ENCODE assay signal across 8 cellular contexts in the genomic region with DNA sequence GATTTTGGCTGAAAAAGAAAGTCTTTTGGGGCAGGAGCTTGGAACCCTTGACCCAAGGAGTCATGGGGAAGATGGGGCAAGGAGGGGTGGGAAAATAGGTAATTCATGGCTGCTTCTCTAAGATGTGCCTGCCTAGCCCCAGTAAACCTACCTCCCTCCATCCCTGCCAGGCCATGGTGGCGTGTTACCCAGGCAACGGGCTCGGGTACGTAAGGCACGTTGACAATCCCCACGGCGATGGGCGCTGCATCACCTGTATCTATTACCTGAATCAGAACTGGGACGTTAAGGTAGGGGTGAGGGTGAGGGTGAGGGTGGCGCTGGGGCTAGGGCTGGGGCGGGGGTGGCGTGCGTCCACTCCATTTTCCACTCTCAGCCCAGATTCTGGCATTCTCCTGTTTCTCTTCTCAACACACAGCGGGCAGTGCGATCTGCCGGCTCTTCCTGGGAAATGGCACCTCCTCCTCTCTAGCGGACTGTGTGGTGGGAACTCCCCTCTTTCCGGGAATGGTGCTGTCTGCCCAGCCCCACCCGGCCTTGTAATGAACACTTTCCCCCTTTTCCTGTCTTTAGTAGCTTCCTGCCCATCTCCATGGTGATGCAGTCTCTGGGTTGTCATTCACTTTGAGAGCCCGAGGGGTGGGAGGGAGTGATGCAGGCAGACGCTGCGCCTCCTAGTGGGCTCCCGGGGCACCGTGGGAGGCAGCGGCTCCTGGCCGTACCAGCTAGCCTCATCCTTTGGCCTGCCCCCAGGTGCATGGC. TPM values are rescaled to one million over a fixed set of nuclear protein-coding genes. Genes with fewer than 3 reads are reported as not detected.
DNase-seq lines count a peak whose midpoint lies in the region; ATAC-seq and TF ChIP-seq lines count a peak whose summit lies in the region.

No MANE protein-coding gene starts in this region.

- H3K9me3 ChIP-seq in Karpas-422 (ENCODE audit: low read length) (no peaks in the 10 kb centered on the region), WERI-Rb-1 (ENCODE audit: severe bottlenecking) (no peaks in the 10 kb centered on the region), iPS DF 6.9 (ENCODE audit: control insufficient read depth, insufficient read depth, low read length) (no peaks in the 10 kb centered on the region)

- intact Hi-C loops in sciatic nerve (cut with DNase I): loop anchor here (10.0 kb wide), 1 partner anchor 142 kb away; no protein-coding TSS in a partner anchor

- ATAC-seq in sciatic nerve: peak; percentile 68
- ATAC-seq in HG02840 (IDR thresholded peaks at IDR 0.05; ENCODE audit: low FRiP score, unreplicated experiment): no peak
- no peak for ATAC-seq in HG02870 (IDR thresholded peaks at IDR 0.05; ENCODE audit: unreplicated experiment)

- no peak overlapping the region for H3K4me2 ChIP-seq in Karpas-422 (ENCODE audit: low read depth, low read length, poor library complexity, severe bottlenecking)

- H3K79me2 ChIP-seq in Karpas-422 (ENCODE audit: low read length): peaks cover 47% of the 10 kb centered on the region

- no peak overlapping the region; the same call in 1 of the 2 replicates for H3K9ac ChIP-seq in Karpas-422 (ENCODE audit: low read length)

- TF ChIP-seq CTCF in WERI-Rb-1 (IDR thresholded peaks at IDR 0.05; ENCODE audit: low read depth, low read length): peak; percentile 91

- H3K36me3 ChIP-seq in Karpas-422 (ENCODE audit: insufficient read depth, low read length) (peaks cover 4% of the 10 kb centered on the region; the same call in 1 of the 2 replicates), WERI-Rb-1 (peaks cover 80% of the 10 kb centered on the region), iPS DF 6.9 (ENCODE audit: control insufficient read depth, insufficient read depth, low read length) (peaks cover 21% of the 10 kb centered on the region)

- H3K9me2 ChIP-seq in Karpas-422 (replicated peaks; ENCODE audit: insufficient read depth, low read length): no peaks in the 10 kb centered on the region

- no peak overlapping the region for H3K4me3 ChIP-seq in Karpas-422 (ENCODE audit: low read length)
- no peak overlapping the region for H3K4me3 ChIP-seq in WERI-Rb-1 (ENCODE audit: low read depth, low read length)
- H3K4me3 ChIP-seq in iPS DF 6.9 (ENCODE audit: low read length): no peak overlapping the region

- H3K4me1 ChIP-seq in Karpas-422 (ENCODE audit: low read length): peaks cover 57% of the 10 kb centered on the region
- H3K4me1 ChIP-seq in iPS DF 6.9 (ENCODE audit: control insufficient read depth, insufficient read depth, low read length): peaks cover 1% of the 10 kb centered on the region; the same call in 1 of the 2 replicates

- H4K20me1 ChIP-seq in Karpas-422 (ENCODE audit: insufficient read depth, low read depth, low read length): peaks cover 44% of the 10 kb centered on the region; the same call in 1 of the 2 replicates

- H3K27ac ChIP-seq in Karpas-422 (ENCODE audit: low read length) (no peak overlapping the region), WERI-Rb-1 (no peak overlapping the region), iPS DF 6.9 (ENCODE audit: low read length) (no peak overlapping the region)

- H3K27me3 ChIP-seq in Karpas-422 (ENCODE audit: low read length): no peaks in the 10 kb centered on the region
- no peaks in the 10 kb centered on the region for H3K27me3 ChIP-seq in WERI-Rb-1 (ENCODE audit: insufficient read depth, low read depth, severe bottlenecking)
- H3K27me3 ChIP-seq in iPS DF 6.9 (ENCODE audit: control insufficient read depth, insufficient read depth, low read length): no peaks in the 10 kb centered on the region

- no peak overlapping the region for H2AFZ ChIP-seq in Karpas-422 (ENCODE audit: low read length)

- no CpG with 5 or more reads among the region's 26 CpGs for WGBS in iPS DF 6.9 (ENCODE audit: insufficient coverage, insufficient read length)

- DNase-seq in EH (ENCODE audit: low read depth): peak; percentile 99
- peak; percentile 89 for DNase-seq in Karpas-422
- peak; percentile 81 for DNase-seq in WERI-Rb-1
- DNase-seq in brain pericyte (ENCODE audit: low read depth, low spot score): peak; percentile 92
- DNase-seq in iPS DF 6.9 (ENCODE audit: low read depth, low spot score): peak; percentile 95
- peak; percentile 87 for DNase-seq in sciatic nerve (ENCODE audit: low spot score)

RNA-seq across cellular contexts. Expression of a gene that starts 7.6 kb away (rescaled TPM):
- total RNA-seq in Karpas-422 (2014; rRNA removed; shearing (Covaris generic); ENCODE audit: low replicate concordance): 49.4 and 111 TPM in 2 replicates
- 109 TPM for total RNA-seq in sciatic nerve

RNA-seq across cellular contexts. Expression of a gene that starts 28.5 kb away (rescaled TPM):
- total RNA-seq in Karpas-422 (2014; rRNA removed; shearing (Covaris generic); ENCODE audit: low replicate concordance): 12.5 and 32.9 TPM in 2 replicates
- total RNA-seq in sciatic nerve: 29.5 TPM

RNA-seq across cellular contexts. Expression of a gene that starts 31.2 kb away (rescaled TPM):
- 0.40 TPM in 1 of 2 replicates, not detected in the other for total RNA-seq in Karpas-422 (2014; rRNA removed; shearing (Covaris generic); ENCODE audit: low replicate concordance)
- 173 TPM for total RNA-seq in sciatic nerve

RNA-seq across cellular contexts. Expression of a gene that starts 43.7 kb away (rescaled TPM):
- total RNA-seq in Karpas-422 (2014; rRNA removed; shearing (Covaris generic); ENCODE audit: low replicate concordance): not detected in 2 replicates
- not detected for total RNA-seq in sciatic nerve

RNA-seq across cellular contexts. Expression of a gene that starts 55.6 kb away (rescaled TPM):
- total RNA-seq in Karpas-422 (2014; rRNA removed; shearing (Covaris generic); ENCODE audit: low replicate concordance): 136 and 173 TPM in 2 replicates
- 58.3 TPM for total RNA-seq in sciatic nerve

Comparison
In these comparisons a context has a peak if more than half of its experiments do, and no peak if none do; other contexts are left out.
1. RNA of a gene that starts 31.2 kb away (total RNA-seq): 173 TPM in sciatic nerve (single experiment); 0.40 TPM in Karpas-422; every median in the first group is over 100 times any median in the second.
2. Peak in every context shown above with its lines, with median percentiles within 50 percentile points of each other: DNase-seq.